ENCODE assay signal across 8 cellular contexts in genomic region chr3:153162513-153163348, GRCh38. TPM values are rescaled to one million over a fixed set of nuclear protein-coding genes. Genes with fewer than 3 reads are reported as not detected.
A peak's percentile ranks its signal among the peaks of the same experiment; 100 is the strongest.
DNase-seq lines count a peak whose midpoint lies in the region; ATAC-seq, FAIRE-seq and TF ChIP-seq lines count a peak whose summit lies in the region.

No MANE protein-coding gene starts in this region.

- H3K36me3 ChIP-seq in Panc1 (ENCODE audit: control insufficient read depth, insufficient read depth, low read length) = no peaks in the 10 kb centered on the region

- in situ Hi-C loops in Panc1 (cut with HindIII; ENCODE audit: low pct_unique_long_range_greater_than_20kb, low sequenced_read_pairs) = no loop called here

- H3K9me3 ChIP-seq in Panc1 (ENCODE audit: control insufficient read depth, insufficient read depth, low read depth, low read length) = no peaks in the 10 kb centered on the region

- ATAC-seq in HG02943 (IDR thresholded peaks at IDR 0.05; ENCODE audit: low read depth, unreplicated experiment) (peak; percentile 3), Panc1 (peak; percentile 24)

- DNase-seq in NCI-H146 (lab: John Stamatoyannopoulos, UW) (peak; percentile 19), NCI-H146 treated with DMSO at 0.1 percent for 48 hours (lab: John Stamatoyannopoulos, UW; ENCODE audit: unreplicated experiment) (no peak), Panc1 (ENCODE audit: low read depth, low spot score) (no peak), glomerular visceral epithelial cell (ENCODE audit: extremely low spot score) (peak; percentile 35), osteocyte (ENCODE audit: extremely low spot score, unreplicated experiment) (no peak), urothelium cell line (ENCODE audit: low spot score) (peak; percentile 25)
- DNase-seq in activated naive CD4-positive, alpha-beta T cell treated with Interleukin-2 at 50 U/mL for 16 hours = peak; percentile 50

- no peaks in the 10 kb centered on the region for H3K27me3 ChIP-seq in Panc1 (ENCODE audit: control insufficient read depth, insufficient read depth, low read length)

- peak overlapping the region; percentile 77 for H3K27ac ChIP-seq in Panc1 (ENCODE audit: low read length)

- peak overlapping the region; percentile 92 to 98 for H3K4me3 ChIP-seq in Panc1 (ENCODE audit: low read depth in 2 of 2, low read length in 2 of 2)

- H3K4me3 Mint-ChIP-seq in osteocyte (ENCODE audit: unreplicated experiment) = peak overlapping the region; percentile 97

- intact Hi-C loops in Panc1 (cut with micrococcal nuclease; ENCODE audit: unreplicated experiment) = loop anchor here (10.0 kb wide), 2 partner anchors 432 to 602 kb away; no protein-coding TSS in a partner anchor

- peaks cover 30% of the 10 kb centered on the region for H3K4me1 ChIP-seq in Panc1 (ENCODE audit: control insufficient read depth, insufficient read depth, low read length)

- FAIRE-seq in urothelium cell line (lab: Jason Lieb, UNC) = no peak

- TF ChIP-seq CTCF in Panc1 (IDR thresholded peaks at IDR 0.05) = no peak
- TF ChIP-seq CTCF in osteocyte (IDR thresholded peaks at IDR 0.05) = no peak

- peaks cover 14% of the 10 kb centered on the region for H3K36me3 Mint-ChIP-seq in osteocyte (ENCODE audit: unreplicated experiment)

- peaks cover 43% of the 10 kb centered on the region for H3K4me1 Mint-ChIP-seq in osteocyte (ENCODE audit: unreplicated experiment)

- BruUV-seq in Panc1 (replicated peaks; lab: Mats Ljungman, UMichigan) = no TSS peak

- POLR2A ChIA-PET in Panc1 (lab: Charles Lee) = no interaction called here

- CTCF ChIA-PET in Panc1 (lab: Charles Lee) = interaction anchor here (1.6 kb wide), 1 partner anchor 120 kb away, joined by 7 read pairs; no protein-coding TSS in a partner anchor

- H3K9me3 Mint-ChIP-seq in osteocyte (ENCODE audit: unreplicated experiment) = no peaks in the 10 kb centered on the region

- H3K27me3 Mint-ChIP-seq in osteocyte (ENCODE audit: unreplicated experiment) = no peaks in the 10 kb centered on the region

- peak overlapping the region; percentile 92 for H3K27ac Mint-ChIP-seq in osteocyte (ENCODE audit: unreplicated experiment)

RNA-seq across cellular contexts. Expression of gene RAP2B, which starts 0.7 kb away (rescaled TPM):
- total RNA-seq in Panc1 (2021; ENCODE audit: unreplicated experiment) (14.7 TPM), osteocyte (14.6 and 15.9 TPM in 2 replicates)
- 7.6 TPM for polyA plus RNA-seq in Panc1 (2012; ENCODE audit: insufficient read length)

Comparison
In these comparisons a context has a peak if more than half of its experiments do, and no peak if none do; other contexts are left out.
1. DNase-seq: peak in NCI-H146 (single experiment), activated naive CD4-positive, alpha-beta T cell treated with Interleukin-2 at 50 U/mL for 16 hours (single experiment), glomerular visceral epithelial cell (single experiment) and urothelium cell line (single experiment); none in NCI-H146 treated with DMSO at 0.1 percent for 48 hours (single experiment), Panc1 (single experiment) and osteocyte (single experiment).